ENCODE assay signal across 20 cellular contexts in genomic region chr2:200425026-200425821, GRCh38.
"Had no signal": no experiment of that assay in that cellular context is flagged by ENCODE, and none has a peak within 500 bp of the region (broad histone marks: within the 10 kb centered on the region; RNA-seq: fewer than 3 reads in every experiment).

No MANE protein-coding gene starts in this region.

- H3K27ac ChIP-seq: left lung, right atrium auricular region, transverse colon, vagina had no signal

- H3K36me3 ChIP-seq: prostate gland had no signal

- H3K27me3 ChIP-seq: dorsolateral prefrontal cortex, left lung, right atrium auricular region, transverse colon, vagina had no signal

- DNase-seq: activated CD4-positive, alpha-beta T cell treated with anti-CD3 and anti-CD28 coated beads, Interleukin-2, amount 10 ng/mL, durations not matched to agents 7 days and 5 days; activated CD8-positive, alpha-beta memory T cell treated with anti-CD3 and anti-CD28 coated beads, Interleukin-2, amount 50 U/mL, for 4 hours; activated CD8-positive, alpha-beta T cell treated with anti-CD3 and anti-CD28 coated beads, Interleukin-2, amount 10 ng/mL, durations not matched to agents 7 days and 5 days; activated effector memory CD4-positive, alpha-beta T cell treated with Interleukin-2 at 50 U/mL for 16 hours; activated naive CD8-positive, alpha-beta T cell treated with anti-CD3 and anti-CD28 coated beads for 36 hours; activated T-cell treated with anti-CD3 and anti-CD28 coated beads, Interleukin-2, amount 50 U/mL, for 4 hours; amniotic stem cell; dorsolateral prefrontal cortex; erythroblast; left lung; mammary epithelial cell; stimulated activated naive CD8-positive, alpha-beta T cell treated with anti-CD3 and anti-CD28 coated beads, Interleukin-15, Interleukin-2, amounts not matched to agents 100 U/mL and 50 U/mL, for 24 hours; T1000; transverse colon had no signal

- H3K4me3 ChIP-seq: dorsolateral prefrontal cortex, left lung, prostate gland, right atrium auricular region, transverse colon, vagina had no signal

- H3K27me3 Mint-ChIP-seq: activated CD4-positive, alpha-beta T cell treated with anti-CD3 and anti-CD28 coated beads, Interleukin-2, amount 10 ng/mL, durations not matched to agents 7 days and 5 days; activated naive CD8-positive, alpha-beta T cell treated with anti-CD3 and anti-CD28 coated beads for 36 hours had no signal

- FAIRE-seq: colon, frontal cortex had no signal

- H3K36me3 Mint-ChIP-seq: activated naive CD8-positive, alpha-beta T cell treated with anti-CD3 and anti-CD28 coated beads for 36 hours had no signal

- H3K4me3 Mint-ChIP-seq: activated CD4-positive, alpha-beta T cell treated with anti-CD3 and anti-CD28 coated beads, Interleukin-2, amount 10 ng/mL, durations not matched to agents 7 days and 5 days; activated CD8-positive, alpha-beta T cell treated with anti-CD3 and anti-CD28 coated beads, Interleukin-2, amount 10 ng/mL, durations not matched to agents 7 days and 5 days; activated naive CD8-positive, alpha-beta T cell treated with anti-CD3 and anti-CD28 coated beads for 36 hours; activated T-cell treated with anti-CD3 and anti-CD28 coated beads, Interleukin-2, amount 50 U/mL, for 4 hours; neural crest cell had no signal

- ATAC-seq: activated CD8-positive, alpha-beta T cell treated with anti-CD3 and anti-CD28 coated beads, Interleukin-2, amount 10 ng/mL, durations not matched to agents 7 days and 5 days; activated T-cell treated with anti-CD3 and anti-CD28 coated beads, Interleukin-2, amount 50 U/mL, for 4 hours; left lung; stimulated activated naive CD8-positive, alpha-beta T cell treated with anti-CD3 and anti-CD28 coated beads, Interleukin-15, Interleukin-2, amounts not matched to agents 100 U/mL and 50 U/mL, for 24 hours had no signal

- H3K27ac Mint-ChIP-seq: activated CD4-positive, alpha-beta T cell treated with anti-CD3 and anti-CD28 coated beads, Interleukin-2, amount 10 ng/mL, durations not matched to agents 7 days and 5 days; activated CD8-positive, alpha-beta T cell treated with anti-CD3 and anti-CD28 coated beads, Interleukin-2, amount 10 ng/mL, durations not matched to agents 7 days and 5 days; activated naive CD8-positive, alpha-beta T cell treated with anti-CD3 and anti-CD28 coated beads for 36 hours had no signal

- H3K9me3 Mint-ChIP-seq: activated CD4-positive, alpha-beta T cell treated with anti-CD3 and anti-CD28 coated beads, Interleukin-2, amount 10 ng/mL, durations not matched to agents 7 days and 5 days; activated naive CD8-positive, alpha-beta T cell treated with anti-CD3 and anti-CD28 coated beads for 36 hours; activated T-cell treated with anti-CD3 and anti-CD28 coated beads, Interleukin-2, amount 50 U/mL, for 4 hours; neural crest cell had no signal
